Comparison of ENCODE assay signal across 8 cellular contexts in the genomic region with DNA sequence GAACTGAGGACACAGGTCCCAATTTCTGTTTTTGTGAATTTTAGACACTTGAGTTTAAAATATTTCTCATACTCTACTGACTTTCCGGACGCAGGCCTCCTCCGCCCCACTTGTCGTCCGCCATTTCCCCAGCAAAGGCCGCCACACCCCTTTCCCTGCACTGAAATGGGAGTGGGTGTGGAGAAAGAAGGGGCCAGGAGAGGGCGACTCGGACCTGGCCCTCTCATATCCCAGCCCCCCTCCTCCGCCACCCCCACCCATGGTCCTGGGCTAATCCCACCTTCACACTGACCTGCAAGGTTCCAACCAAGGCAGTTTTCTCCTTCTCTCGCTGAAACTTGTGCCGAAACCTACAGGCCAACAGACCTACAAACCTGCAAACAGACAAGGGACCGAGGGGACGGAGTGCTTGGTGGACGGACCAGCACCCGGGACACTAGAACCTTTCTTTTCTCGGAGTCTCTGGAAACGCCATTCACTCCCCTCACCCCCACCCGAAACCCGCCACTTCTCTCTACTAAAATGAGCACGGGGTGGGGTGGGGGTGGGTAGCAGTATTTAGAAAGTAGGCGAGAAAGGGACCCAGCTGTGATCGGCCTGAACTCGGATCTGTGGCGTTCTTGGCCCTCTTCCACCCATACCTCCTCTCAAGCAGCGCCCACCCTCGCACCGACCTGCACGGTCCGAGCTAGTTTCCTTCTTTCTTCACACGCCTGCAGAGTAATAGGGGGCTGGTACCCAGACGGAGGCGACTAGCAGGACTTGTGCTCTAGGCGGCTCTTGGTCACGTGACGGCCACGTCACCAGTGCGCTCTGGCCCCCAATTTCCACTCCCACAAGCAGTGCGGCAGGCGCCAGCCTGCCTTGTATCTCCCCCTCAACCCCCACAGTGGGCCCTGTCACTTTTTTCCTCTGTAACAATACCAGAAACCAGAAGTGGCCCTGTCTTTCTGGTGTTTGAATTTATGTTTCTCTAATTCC. TPM values are rescaled to one million over a fixed set of nuclear protein-coding genes. Genes with fewer than 3 reads are reported as not detected.
DNase-seq lines count a peak whose midpoint lies in the region; ATAC-seq, FAIRE-seq and TF ChIP-seq lines count a peak whose summit lies in the region.

ARMCX6 (minus strand) TSS at position 790 of the 981 bp plus-strand sequence. CDS start 1,380 bp downstream, outside the sequence.

- H3K36me3 ChIP-seq in endothelial cell of umbilical vein (ENCODE audit: control insufficient read depth in 2 of 2, extremely low read depth in 1 of 2, insufficient read depth in 2 of 2, low read length in 2 of 2): no peaks in the 10 kb centered on the region

- ATAC-seq in GM19328 (IDR thresholded peaks at IDR 0.05; ENCODE audit: unreplicated experiment) (peak; percentile 94), HG03520 (IDR thresholded peaks at IDR 0.05; ENCODE audit: unreplicated experiment) (peak; percentile 89)

- intact Hi-C loops in endothelial cell of umbilical vein (cut with micrococcal nuclease): loop anchor here (5.0 kb wide), 4 partner anchors 75 to 200 kb away; no protein-coding TSS in a partner anchor

- DNase-seq in CD1c-positive myeloid dendritic cell (ENCODE audit: extremely low spot score) (peak; percentile 75), NCI-H774 (lab: John Stamatoyannopoulos, UW) (peak; percentile 19), endothelial cell of umbilical vein (ENCODE audit: low read depth, low spot score) (peak; percentile 71), middle frontal gyrus (ENCODE audit: extremely low spot score, low spot score) (peak; percentile 43)
- peak; percentile 56 to 59 for DNase-seq in activated CD8-positive, alpha-beta memory T cell treated with anti-CD3 and anti-CD28 coated beads for 4 hours (ENCODE audit: low read depth in 2 of 2)
- peak; percentile 59 for DNase-seq in stimulated activated CD8-positive, alpha-beta memory T cell treated with anti-CD3 and anti-CD28 coated beads, Interleukin-4, amount 100 ng/mL, for 24 hours (ENCODE audit: low read depth)

- peak within 1 kb of the TSS; percentile 60 for H3K27ac ChIP-seq in endothelial cell of umbilical vein (ENCODE audit: insufficient read depth, low read depth, low read length)

- peak within 1 kb of the TSS; percentile 86 for H3K4me2 ChIP-seq in endothelial cell of umbilical vein (ENCODE audit: insufficient read depth, low read length)

- H3K27me3 ChIP-seq in endothelial cell of umbilical vein (ENCODE audit: control insufficient read depth in 2 of 2, insufficient read depth in 2 of 2, low read length in 2 of 2): no peaks in the 10 kb centered on the region

- peaks cover 10% of the 10 kb centered on the region for H3K79me2 ChIP-seq in endothelial cell of umbilical vein (ENCODE audit: control insufficient read depth, insufficient read depth, low read length)

- TF ChIP-seq POLR2A in endothelial cell of umbilical vein (IDR thresholded peaks at IDR 0.05; ENCODE audit: low read depth, low read length): peak; percentile 74

- no peaks in the 10 kb centered on the region for H3K9me3 ChIP-seq in endothelial cell of umbilical vein (replicated peaks; ENCODE audit: control insufficient read depth, insufficient read depth, low read length)

- H2AFZ ChIP-seq in endothelial cell of umbilical vein (ENCODE audit: low read depth, low read length): peak within 1 kb of the TSS; percentile 90

- H3K9ac ChIP-seq in endothelial cell of umbilical vein (replicated peaks; ENCODE audit: extremely low read depth, insufficient read depth, low read length): peak within 1 kb of the TSS; percentile 79

- peak within 1 kb of the TSS; percentile 80 to 88 (median 87) for H3K4me3 ChIP-seq in endothelial cell of umbilical vein (replicated peaks in 1 of 3; ENCODE audit: insufficient read depth in 1 of 3, low read depth in 1 of 3, low read length in 3 of 3)

- H4K20me1 ChIP-seq in endothelial cell of umbilical vein (replicated peaks; ENCODE audit: control insufficient read depth, extremely low read depth, insufficient read depth, low read length): no peaks in the 10 kb centered on the region

- TF ChIP-seq CTCF in endothelial cell of umbilical vein (IDR thresholded peaks at IDR 0.05; ENCODE audit: extremely low read depth in 1 of 2, insufficient read depth in 1 of 2, low read depth in 1 of 2, low read length in 2 of 2): peak; percentile 8 to 57

- no peaks in the 10 kb centered on the region for H3K9me1 ChIP-seq in endothelial cell of umbilical vein (replicated peaks; ENCODE audit: control insufficient read depth, extremely low read depth, insufficient read depth, low read length)

- peaks cover 9% of the 10 kb centered on the region for H3K4me1 ChIP-seq in endothelial cell of umbilical vein (ENCODE audit: control insufficient read depth, extremely low read depth, insufficient read depth, low read length)

- no TSS peak for BruUV-seq in endothelial cell of umbilical vein (replicated peaks; lab: Mats Ljungman, UMichigan)

- FAIRE-seq in endothelial cell of umbilical vein (lab: Jason Lieb, UNC): peak; percentile 87

- CTCF ChIA-PET in endothelial cell of umbilical vein (lab: Charles Lee): no interaction called here

- dilution Hi-C loops in endothelial cell of umbilical vein (cut with MboI; ENCODE audit: extremely low pct_ligation_motif_present, low sequenced_read_pairs): no loop called here

- POLR2A ChIA-PET in endothelial cell of umbilical vein (lab: Charles Lee): no interaction called here

TF ChIP-seq in endothelial cell of umbilical vein, 7 proteins besides CTCF, POLR2A, EP300 and RAD21:
- TF ChIP-seq POLR2AphosphoS5 (IDR thresholded peaks at IDR 0.05; ENCODE audit: insufficient read depth, low read depth, low read length) (peak; percentile 54), JUN (IDR thresholded peaks at IDR 0.05; ENCODE audit: borderline replicate concordance, insufficient read depth, insufficient read length, low read depth) (no peak)
- TF ChIP-seq, protein P1, sequence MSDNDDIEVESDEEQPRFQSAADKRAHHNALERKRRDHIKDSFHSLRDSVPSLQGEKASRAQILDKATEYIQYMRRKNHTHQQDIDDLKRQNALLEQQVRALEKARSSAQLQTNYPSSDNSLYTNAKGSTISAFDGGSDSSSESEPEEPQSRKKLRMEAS (IDR thresholded peaks at IDR 0.05; ENCODE audit: insufficient read depth, insufficient read length): peak; percentile 59

RNA-seq across cellular contexts. Expression of gene ARMCX6, which starts in this region (rescaled TPM):
- total RNA-seq in endothelial cell of umbilical vein: 91.9 and 98.6 TPM in 2 replicates
- 71.7 and 73.4 TPM in 2 replicates for polyA plus RNA-seq in endothelial cell of umbilical vein
- 102 and 108 TPM in 2 replicates for polyA plus RNA-seq in endothelial cell of umbilical vein (2011; cell fraction: cytosol; rRNA removed)
- 104 and 111 TPM in 2 replicates for polyA plus RNA-seq in endothelial cell of umbilical vein (2011; cell fraction: nucleus; rRNA removed)
- polyA plus RNA-seq in endothelial cell of umbilical vein (2012): 96.0 and 96.1 TPM in 2 replicates
- 38.7 and 49.6 TPM in 2 replicates for polyA minus RNA-seq in endothelial cell of umbilical vein
- polyA minus RNA-seq in endothelial cell of umbilical vein (2011; cell fraction: cytosol; rRNA and poly(A)+ RNA removed): 6.5 TPM
- 18.0 and 18.1 TPM in 2 replicates for polyA minus RNA-seq in endothelial cell of umbilical vein (2011; cell fraction: nucleus; rRNA and poly(A)+ RNA removed)

Comparison
In these comparisons a context has a peak if more than half of its experiments do, and no peak if none do; other contexts are left out.
1. Peak in every context shown above with its lines: DNase-seq, ATAC-seq, H3K4me3 ChIP-seq and H3K27ac ChIP-seq.
2. DNase-seq: peak in every context shown above with its lines; median percentile 75 in CD1c-positive myeloid dendritic cell; 71 in endothelial cell of umbilical vein; 59 in stimulated activated CD8-positive, alpha-beta memory T cell treated with anti-CD3 and anti-CD28 coated beads, Interleukin-4, amount 100 ng/mL, for 24 hours; 58 in activated CD8-positive, alpha-beta memory T cell treated with anti-CD3 and anti-CD28 coated beads for 4 hours; 43 in middle frontal gyrus; 19 in NCI-H774.